ENCODE assay signal across 2 cellular contexts in the genomic region with DNA sequence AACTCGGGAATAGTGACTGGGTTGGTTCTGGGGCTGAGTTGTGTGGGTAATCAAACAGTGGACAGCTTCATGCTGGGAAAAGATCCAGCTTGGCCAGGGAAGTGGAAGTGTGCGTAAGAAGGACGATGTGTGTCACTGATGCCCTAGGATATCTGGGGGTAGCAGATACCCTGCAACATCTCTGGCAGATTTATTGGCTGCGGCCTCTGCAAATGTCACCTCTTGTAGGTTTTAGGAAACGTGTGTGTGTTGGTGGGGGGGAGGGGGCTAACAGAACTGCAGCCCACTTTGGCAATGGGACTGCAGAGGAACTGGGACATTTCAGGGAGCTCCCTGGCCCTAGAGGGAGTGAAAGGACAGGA.
TF ChIP-seq lines count a peak whose summit lies in the region.

No MANE protein-coding gene starts in this region.

TF ChIP-seq in A549, 52 proteins besides CTCF, POLR2A, EP300 and RAD21:
- TF ChIP-seq, protein P1, sequence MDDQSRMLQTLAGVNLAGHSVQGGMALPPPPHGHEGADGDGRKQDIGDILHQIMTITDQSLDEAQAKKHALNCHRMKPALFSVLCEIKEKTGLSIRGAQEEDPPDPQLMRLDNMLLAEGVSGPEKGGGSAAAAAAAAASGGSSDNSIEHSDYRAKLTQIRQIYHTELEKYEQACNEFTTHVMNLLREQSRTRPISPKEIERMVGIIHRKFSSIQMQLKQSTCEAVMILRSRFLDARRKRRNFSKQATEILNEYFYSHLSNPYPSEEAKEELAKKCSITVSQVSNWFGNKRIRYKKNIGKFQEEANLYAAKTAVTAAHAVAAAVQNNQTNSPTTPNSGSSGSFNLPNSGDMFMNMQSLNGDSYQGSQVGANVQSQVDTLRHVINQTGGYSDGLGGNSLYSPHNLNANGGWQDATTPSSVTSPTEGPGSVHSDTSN (IDR thresholded peaks at IDR 0.05), result no peak
- no peak for TF ChIP-seq SMC3 (IDR thresholded peaks at IDR 0.05)
- TF ChIP-seq, protein P2, sequence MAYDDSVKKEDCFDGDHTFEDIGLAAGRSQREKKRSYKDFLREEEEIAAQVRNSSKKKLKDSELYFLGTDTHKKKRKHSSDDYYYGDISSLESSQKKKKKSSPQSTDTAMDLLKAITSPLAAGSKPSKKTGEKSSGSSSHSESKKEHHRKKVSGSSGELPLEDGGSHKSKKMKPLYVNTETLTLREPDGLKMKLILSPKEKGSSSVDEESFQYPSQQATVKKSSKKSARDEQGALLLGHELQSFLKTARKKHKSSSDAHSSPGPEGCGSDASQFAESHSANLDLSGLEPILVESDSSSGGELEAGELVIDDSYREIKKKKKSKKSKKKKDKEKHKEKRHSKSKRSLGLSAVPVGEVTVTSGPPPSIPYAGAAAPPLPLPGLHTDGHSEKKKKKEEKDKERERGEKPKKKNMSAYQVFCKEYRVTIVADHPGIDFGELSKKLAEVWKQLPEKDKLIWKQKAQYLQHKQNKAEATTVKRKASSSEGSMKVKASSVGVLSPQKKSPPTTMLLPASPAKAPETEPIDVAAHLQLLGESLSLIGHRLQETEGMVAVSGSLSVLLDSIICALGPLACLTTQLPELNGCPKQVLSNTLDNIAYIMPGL (CRISPR knock-in tag; IDR thresholded peaks at IDR 0.05; ENCODE audit: borderline replicate concordance), result no peak
- TF ChIP-seq HOXB13 (CRISPR knock-in tag; IDR thresholded peaks at IDR 0.05; ENCODE audit: low read depth), result no peak
- TF ChIP-seq SREBF2 (IDR thresholded peaks at IDR 0.05), result no peak
- TF ChIP-seq, protein P3, sequence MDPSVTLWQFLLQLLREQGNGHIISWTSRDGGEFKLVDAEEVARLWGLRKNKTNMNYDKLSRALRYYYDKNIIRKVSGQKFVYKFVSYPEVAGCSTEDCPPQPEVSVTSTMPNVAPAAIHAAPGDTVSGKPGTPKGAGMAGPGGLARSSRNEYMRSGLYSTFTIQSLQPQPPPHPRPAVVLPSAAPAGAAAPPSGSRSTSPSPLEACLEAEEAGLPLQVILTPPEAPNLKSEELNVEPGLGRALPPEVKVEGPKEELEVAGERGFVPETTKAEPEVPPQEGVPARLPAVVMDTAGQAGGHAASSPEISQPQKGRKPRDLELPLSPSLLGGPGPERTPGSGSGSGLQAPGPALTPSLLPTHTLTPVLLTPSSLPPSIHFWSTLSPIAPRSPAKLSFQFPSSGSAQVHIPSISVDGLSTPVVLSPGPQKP (IDR thresholded peaks at IDR 0.05; ENCODE audit: low read depth, low read length), result no peak
- TF ChIP-seq NFE2L2 (conservative IDR thresholded peaks at IDR 0.05; ENCODE audit: low read length), result no peak
- no peak for TF ChIP-seq PHF8 (IDR thresholded peaks at IDR 0.05; ENCODE audit: borderline replicate concordance, low read depth)
- no peak for TF ChIP-seq HOXA7 (CRISPR knock-in tag; IDR thresholded peaks at IDR 0.05)
- TF ChIP-seq, protein P4, sequence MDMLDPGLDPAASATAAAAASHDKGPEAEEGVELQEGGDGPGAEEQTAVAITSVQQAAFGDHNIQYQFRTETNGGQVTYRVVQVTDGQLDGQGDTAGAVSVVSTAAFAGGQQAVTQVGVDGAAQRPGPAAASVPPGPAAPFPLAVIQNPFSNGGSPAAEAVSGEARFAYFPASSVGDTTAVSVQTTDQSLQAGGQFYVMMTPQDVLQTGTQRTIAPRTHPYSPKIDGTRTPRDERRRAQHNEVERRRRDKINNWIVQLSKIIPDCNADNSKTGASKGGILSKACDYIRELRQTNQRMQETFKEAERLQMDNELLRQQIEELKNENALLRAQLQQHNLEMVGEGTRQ (IDR thresholded peaks at IDR 0.05), result no peak
- TF ChIP-seq FOSL2 (IDR thresholded peaks at IDR 0.05), result no peak
- TF ChIP-seq FOSL2 (CRISPR knock-in tag; IDR thresholded peaks at IDR 0.05), result no peak
- no peak for TF ChIP-seq NR3C1 (IDR thresholded peaks at IDR 0.05)

TF ChIP-seq in IMR-90, 13 proteins besides CTCF, POLR2A, EP300 and RAD21:
- TF ChIP-seq BHLHE40 (IDR thresholded peaks at IDR 0.05; ENCODE audit: low read depth, low read length), result no peak
- TF ChIP-seq MXI1 (IDR thresholded peaks at IDR 0.05; ENCODE audit: borderline replicate concordance, low read depth, low read length), result no peak
- no peak for TF ChIP-seq MAFK (IDR thresholded peaks at IDR 0.05; ENCODE audit: low read depth, low read length)
- no peak for TF ChIP-seq MAZ (IDR thresholded peaks at IDR 0.05; ENCODE audit: borderline replicate concordance, low read depth, low read length)
- TF ChIP-seq NFE2L2 (IDR thresholded peaks at IDR 0.05; ENCODE audit: low read depth, low read length), result no peak
- no peak for TF ChIP-seq FOS (IDR thresholded peaks at IDR 0.05; ENCODE audit: low read depth, low read length)
- no peak for TF ChIP-seq SMC3 (IDR thresholded peaks at IDR 0.05; ENCODE audit: low read depth, low read length)
- no peak for TF ChIP-seq RFX5 (IDR thresholded peaks at IDR 0.05; ENCODE audit: low read depth, low read length)
- TF ChIP-seq, protein P3 (IDR thresholded peaks at IDR 0.05; ENCODE audit: borderline replicate concordance, low read depth, low read length), result no peak
- TF ChIP-seq, protein P4 (IDR thresholded peaks at IDR 0.05; ENCODE audit: low read depth, low read length), result no peak
- no peak for TF ChIP-seq RCOR1 (IDR thresholded peaks at IDR 0.05; ENCODE audit: insufficient replicate concordance, low read length)
- TF ChIP-seq CHD1 (IDR thresholded peaks at IDR 0.05; ENCODE audit: low read depth, low read length), result no peak
- no peak for TF ChIP-seq CEBPB (IDR thresholded peaks at IDR 0.05; ENCODE audit: low read depth, low read length)
